ENCODE assay signal across 21 cellular contexts in the genomic region with DNA sequence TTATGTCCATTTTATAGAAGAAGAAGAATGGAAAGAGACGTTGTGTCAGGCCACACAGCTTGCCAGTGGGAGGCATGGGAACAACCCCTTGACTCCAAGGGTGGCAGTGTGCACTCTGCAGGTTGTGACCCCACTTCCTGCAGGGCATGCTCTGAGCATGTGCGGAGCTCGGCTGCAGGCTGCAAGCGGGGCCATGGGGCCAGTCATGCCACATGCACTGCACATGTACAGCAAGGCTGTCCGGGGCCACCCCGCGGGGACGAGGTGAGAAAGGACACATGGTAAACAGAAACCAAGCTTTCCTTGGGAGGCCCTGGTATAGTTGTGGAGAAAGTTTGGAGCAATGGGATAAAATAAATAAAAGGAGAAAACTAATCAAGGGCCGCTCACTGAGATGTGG. TPM values are rescaled to one million over a fixed set of nuclear protein-coding genes. Genes with fewer than 3 reads are reported as not detected.
DNase-seq lines count a peak whose midpoint lies in the region; ATAC-seq, FAIRE-seq and TF ChIP-seq lines count a peak whose summit lies in the region.
"Had no signal": no experiment of that assay in that cellular context is flagged by ENCODE, and none has a peak within 500 bp of the region (broad histone marks: within the 10 kb centered on the region; RNA-seq: fewer than 3 reads in every experiment).

No MANE protein-coding gene starts in this region.

- H3K4me3 Mint-ChIP-seq in activated CD4-positive, alpha-beta T cell treated with anti-CD3 and anti-CD28 coated beads, Interleukin-2, amount 10 ng/mL, durations not matched to agents 7 days and 5 days: no peak overlapping the region

- H4K20me1 ChIP-seq in HepG2 (ENCODE audit: insufficient read depth, low read length): no peaks in the 10 kb centered on the region

- peak overlapping the region; percentile 92 for H3K27ac Mint-ChIP-seq in activated CD4-positive, alpha-beta T cell treated with anti-CD3 and anti-CD28 coated beads, Interleukin-2, amount 10 ng/mL, durations not matched to agents 7 days and 5 days

- no peaks in the 10 kb centered on the region for H3K27me3 Mint-ChIP-seq in activated CD4-positive, alpha-beta T cell treated with anti-CD3 and anti-CD28 coated beads, Interleukin-2, amount 10 ng/mL, durations not matched to agents 7 days and 5 days

- peaks cover 30% of the 10 kb centered on the region for H3K36me3 Mint-ChIP-seq in activated CD4-positive, alpha-beta T cell treated with anti-CD3 and anti-CD28 coated beads, Interleukin-2, amount 10 ng/mL, durations not matched to agents 7 days and 5 days (ENCODE audit: low read depth)

- no peak overlapping the region for H3K14ac ChIP-seq in neuronal stem cell (ENCODE audit: low read length)

- H2BK5ac ChIP-seq in neuronal stem cell (ENCODE audit: low read length): no peak overlapping the region

- H3K79me2 ChIP-seq in HepG2 (ENCODE audit: insufficient read depth, low read length): no peaks in the 10 kb centered on the region

- no peak overlapping the region for H4K8ac ChIP-seq in neuronal stem cell (ENCODE audit: low read depth, low read length)

- 95% methylated on average over 9 of the region's 9 CpGs for WGBS in HepG2 (ENCODE audit: low lambda C conversion rate)
- 94% methylated on average over 6 of the region's 9 CpGs for WGBS in right lobe of liver (ENCODE audit: insufficient coverage, low coverage, low lambda C conversion rate, missing lambda C conversion rate)
- no CpG with 5 or more reads among the region's 9 CpGs for WGBS in neuronal stem cell (ENCODE audit: extremely low coverage in 2 of 2, insufficient read length in 2 of 2, insufficient replicate concordance in 1 of 2), 2 donors

- no peak for DNase-seq in activated CD4-positive, alpha-beta T cell treated with anti-CD3 and anti-CD28 coated beads, Interleukin-2, amount 10 ng/mL, durations not matched to agents 7 days and 5 days
- no peak for DNase-seq in activated CD4-positive, alpha-beta T cell treated with anti-CD3 and anti-CD28 coated beads, Interleukin-2, amount 50 U/mL, for 1 hour
- no peak for DNase-seq in HepG2 (ENCODE audit: low spot score)
- DNase-seq in right lobe of liver: no peak
- DNase-seq in neuronal stem cell (ENCODE audit: low spot score): no peak
- DNase-seq in GM10248 (ENCODE audit: extremely low spot score): no peak
- DNase-seq in NCI-H2227 (lab: John Stamatoyannopoulos, UW; ENCODE audit: unreplicated experiment): no peak
- DNase-seq: AML-193, GDM1, KBM-7, NCI-H1092, NCI-H1436, NCI-H2029, NCI-H226, NCI-H510A treated with DMSO at 0.1 percent for 48 hours, NCI-H748 treated with DMSO at 0.1 percent for 48 hours, PC-9, SHP77 treated with DMSO at 0.1 percent for 48 hours had no signal

- in situ Hi-C loops in HepG2 (cut with HindIII; ENCODE audit: extremely low pct_ligation_motif_present, low pct_unique_long_range_greater_than_20kb): no loop called here

- no peak for TF ChIP-seq POLR2A in HepG2 (IDR thresholded peaks at IDR 0.05; ENCODE audit: insufficient read depth in 1 of 2, low read depth in 2 of 2, low read length in 2 of 2)
- no peak for TF ChIP-seq POLR2A in right lobe of liver (IDR thresholded peaks at IDR 0.05)

- FAIRE-seq in HepG2 (lab: Jason Lieb, UNC): no peak
- FAIRE-seq: H54 had no signal

- H3K9me3 ChIP-seq in HepG2 (ENCODE audit: low read length) (no peaks in the 10 kb centered on the region), right lobe of liver (no peaks in the 10 kb centered on the region), neuronal stem cell (replicated peaks in 1 of 2; ENCODE audit: control insufficient read depth in 2 of 2, insufficient read depth in 1 of 2, low read depth in 1 of 2, low read length in 2 of 2) (no peaks in the 10 kb centered on the region)

- H3K23ac ChIP-seq in neuronal stem cell (ENCODE audit: low read depth, low read length, poor library complexity): no peak overlapping the region

- H3K18ac ChIP-seq in neuronal stem cell (ENCODE audit: low read length): no peak overlapping the region

- no peak overlapping the region for H2AK5ac ChIP-seq in neuronal stem cell (ENCODE audit: low read depth, low read length)

- no peak overlapping the region for H3K4me2 ChIP-seq in HepG2 (ENCODE audit: low read depth, low read length)
- no peak overlapping the region for H3K4me2 ChIP-seq in neuronal stem cell (ENCODE audit: insufficient read depth, low read length, poor library complexity, severe bottlenecking)
- H3K4me2 ChIP-seq: PC-9 had no signal

- CTCF ChIA-PET in activated CD4-positive, alpha-beta T cell treated with anti-CD3 and anti-CD28 coated beads, Interleukin-2, amount 10 ng/mL, durations not matched to agents 7 days and 5 days (lab: Charles Lee): interaction anchor here (1.2 to 4.1 kb wide), 4 partner anchors 12 to 28 kb away, joined by 3 to 32 read pairs (median 4); no protein-coding TSS in a partner anchor
- CTCF ChIA-PET in HepG2 (lab: Yijun Ruan, JAX; ENCODE audit: low intra/inter-chr PET ratio, low total read pairs): no interaction called here
- CTCF ChIA-PET in GM10248 (lab: Yijun Ruan, JAX): interaction anchor here (0.8 to 6.8 kb wide), 7 partner anchors 8 to 27 kb away, joined by 3 to 48 read pairs (median 5); no protein-coding TSS in a partner anchor

- TF ChIP-seq EP300 in HepG2 (IDR thresholded peaks at IDR 0.05; ENCODE audit: low read depth in 2 of 2, low read length in 2 of 2) (no peak), HepG2 (CRISPR knock-in tag; IDR thresholded peaks at IDR 0.05; ENCODE audit: borderline replicate concordance) (no peak)

- no peak overlapping the region for H2BK120ac ChIP-seq in neuronal stem cell (ENCODE audit: low read depth, low read length)

- H2BK12ac ChIP-seq in neuronal stem cell (ENCODE audit: low read length): peak overlapping the region; percentile 90

- H2BK15ac ChIP-seq in neuronal stem cell (ENCODE audit: low read length): no peak overlapping the region

- TF ChIP-seq CTCF in HepG2 (CRISPR knock-in tag; IDR thresholded peaks at IDR 0.05): no peak
- no peak for TF ChIP-seq CTCF in right lobe of liver (IDR thresholded peaks at IDR 0.05)
- no peak for TF ChIP-seq CTCF in GM10248 (IDR thresholded peaks at IDR 0.05; ENCODE audit: control extremely low read depth, extremely low read depth, low read depth, missing control alignments)

- peaks cover 4% of the 10 kb centered on the region for H3K9me3 Mint-ChIP-seq in activated CD4-positive, alpha-beta T cell treated with anti-CD3 and anti-CD28 coated beads, Interleukin-2, amount 10 ng/mL, durations not matched to agents 7 days and 5 days

- H3K4me1 ChIP-seq in HepG2 (ENCODE audit: insufficient read depth, low read length) (no peaks in the 10 kb centered on the region), right lobe of liver (no peaks in the 10 kb centered on the region), neuronal stem cell (ENCODE audit: control insufficient read depth in 2 of 2, insufficient read depth in 1 of 2, low read depth in 1 of 2, low read length in 2 of 2) (peaks cover 0 to 10% of the 10 kb centered on the region in 2 donors)

- no TSS peak for BruUV-seq in HepG2 (replicated peaks; lab: Mats Ljungman, UMichigan)

- H3K27ac ChIP-seq in HepG2 (ENCODE audit: extremely low read length, insufficient read depth, low read length): no peak overlapping the region
- H3K27ac ChIP-seq in right lobe of liver: no peak overlapping the region
- no peak overlapping the region for H3K27ac ChIP-seq in neuronal stem cell (replicated peaks; ENCODE audit: low read length)
- H3K27ac ChIP-seq: C4-2B, PC-9, SK-N-MC had no signal

- H3K4ac ChIP-seq in neuronal stem cell (ENCODE audit: low read length): no peak overlapping the region

- no peaks in the 10 kb centered on the region for H3K27me3 ChIP-seq in HepG2 (ENCODE audit: control insufficient read depth in 1 of 2, insufficient read depth in 2 of 2, low read length in 2 of 2)
- H3K27me3 ChIP-seq in right lobe of liver: no peaks in the 10 kb centered on the region
- H3K27me3 ChIP-seq in neuronal stem cell (ENCODE audit: control insufficient read depth in 3 of 3, insufficient read depth in 3 of 3, low read depth in 1 of 3, low read length in 3 of 3): no peaks in the 10 kb centered on the region

- H3K4me3 ChIP-seq in HepG2 (replicated peaks in 1 of 3; ENCODE audit: insufficient read depth in 1 of 3, low read depth in 2 of 3, low read length in 3 of 3) (no peak overlapping the region), right lobe of liver (no peak overlapping the region), neuronal stem cell (ENCODE audit: low read length in 2 of 2) (peak overlapping the region in 1 of 2 donors; percentile 42)
- H3K4me3 ChIP-seq: PC-9, SK-N-MC had no signal

- intact Hi-C loops in HepG2 (cut with micrococcal nuclease; ENCODE audit: unreplicated experiment) (no loop called here), right lobe of liver (cut with DNase I) (no loop called here)

- ATAC-seq in HepG2 (no peak), right lobe of liver (no peak)

- H3K36me3 ChIP-seq in HepG2 (replicated peaks in 1 of 2; ENCODE audit: control insufficient read depth in 1 of 2, insufficient read depth in 2 of 2, low read length in 2 of 2) (peaks cover 0 to 1% of the 10 kb centered on the region in 2 experiments; a peak in 1 of 5 replicates), right lobe of liver (no peaks in the 10 kb centered on the region), neuronal stem cell (replicated peaks in 1 of 2; ENCODE audit: control insufficient read depth in 2 of 2, insufficient read depth in 2 of 2, low read length in 2 of 2) (peaks cover 4 to 17% of the 10 kb centered on the region in 2 donors)

- H2AFZ ChIP-seq in HepG2 (ENCODE audit: low read length) (no peak overlapping the region), neuronal stem cell (ENCODE audit: low read length) (no peak overlapping the region)
- H2AFZ ChIP-seq: PC-9 had no signal

- no peak overlapping the region for H3K9ac ChIP-seq in HepG2 (ENCODE audit: insufficient read depth, low read depth, low read length)
- H3K9ac ChIP-seq in neuronal stem cell (ENCODE audit: low read depth, low read length, poor library complexity): no peak overlapping the region

- H3K4me1 Mint-ChIP-seq in activated CD4-positive, alpha-beta T cell treated with anti-CD3 and anti-CD28 coated beads, Interleukin-2, amount 10 ng/mL, durations not matched to agents 7 days and 5 days: peaks cover 43% of the 10 kb centered on the region

- peaks cover 2% of the 10 kb centered on the region for H3K79me1 ChIP-seq in neuronal stem cell (ENCODE audit: low read depth, low read length)

- no peak for TF ChIP-seq RAD21 in HepG2 (CRISPR knock-in tag; IDR thresholded peaks at IDR 0.05)

- POLR2A ChIA-PET in activated CD4-positive, alpha-beta T cell treated with anti-CD3 and anti-CD28 coated beads, Interleukin-2, amount 10 ng/mL, durations not matched to agents 7 days and 5 days (lab: Charles Lee): no interaction called here
- POLR2A ChIA-PET in HepG2 (lab: Yijun Ruan, JAX): no interaction called here
- POLR2A ChIA-PET in GM10248 (lab: Yijun Ruan, JAX): interaction anchor here (0.6 kb wide), 1 partner anchor 1393 kb away, joined by 3 read pairs; no protein-coding TSS in a partner anchor

- H4K91ac ChIP-seq in neuronal stem cell (ENCODE audit: low read depth, low read length, poor library complexity): no peak overlapping the region

RNA-seq across cellular contexts. Expression of gene DNMT3A, which starts 47.4 kb away (rescaled TPM):
- 10 to 100 TPM; 55.9 to 62.3 TPM for total RNA-seq in activated CD4-positive, alpha-beta T cell treated with anti-CD3 and anti-CD28 coated beads, Interleukin-2, amount 10 ng/mL, durations not matched to agents 7 days and 5 days
- 29.1 and 39.4 TPM in 2 replicates for total RNA-seq in HepG2 (2016; rRNA removed; fragmentation: Illumina TruSeq; extraction: Trizol)
- total RNA-seq in HepG2 (2016; cell fraction: cytosol; rRNA removed; fragmentation: Illumina TruSeq; extraction: Trizol; ENCODE audit: low read depth): 5.8 and 6.2 TPM in 2 replicates
- 31.7 and 35.2 TPM in 2 replicates for total RNA-seq in HepG2 (2016; cell fraction: insoluble cytoplasmic fraction; rRNA removed; fragmentation: Illumina TruSeq; extraction: Trizol)
- 15.9 and 18.0 TPM in 2 replicates for total RNA-seq in HepG2 (2016; cell fraction: membrane; rRNA removed; fragmentation: Illumina TruSeq; extraction: Trizol)
- 35.9 and 36.0 TPM in 2 replicates for total RNA-seq in HepG2 (2016; cell fraction: nucleus; rRNA removed; fragmentation: Illumina TruSeq; extraction: Trizol)
- 14.7 and 16.4 TPM in 2 replicates for polyA plus RNA-seq in HepG2 (2011; rRNA removed)
- polyA plus RNA-seq in HepG2 (2011; cell fraction: cytosol; rRNA removed): 10.1 and 10.9 TPM in 2 replicates
- polyA plus RNA-seq in HepG2 (2011; cell fraction: nucleus; rRNA removed): 45.7 and 53.5 TPM in 2 replicates
- polyA plus RNA-seq in HepG2 (2012): 25.9 and 28.5 TPM in 2 replicates
- 4.3 and 5.0 TPM in 2 replicates for polyA plus RNA-seq in HepG2 (2016; cell fraction: cytosol; fragmentation: Illumina TruSeq; extraction: Trizol; ENCODE audit: low read depth)
- 43.9 and 48.4 TPM in 2 replicates for polyA plus RNA-seq in HepG2 (2016; cell fraction: insoluble cytoplasmic fraction; fragmentation: Illumina TruSeq; extraction: Trizol; ENCODE audit: low read depth)
- polyA plus RNA-seq in HepG2 (2016; cell fraction: membrane; fragmentation: Illumina TruSeq; extraction: Trizol; ENCODE audit: low read depth): 10.6 and 11.7 TPM in 2 replicates
- polyA plus RNA-seq in HepG2 (2016; cell fraction: nucleus; fragmentation: Illumina TruSeq; extraction: Trizol; ENCODE audit: insufficient read depth, low read depth): 105 and 111 TPM in 2 replicates
- polyA minus RNA-seq in HepG2 (2011; rRNA and poly(A)+ RNA removed; ENCODE audit: low replicate concordance): 11.0 and 59.1 TPM in 2 replicates
- 17.0 and 17.9 TPM in 2 replicates for polyA minus RNA-seq in HepG2 (2011; cell fraction: cytosol; rRNA and poly(A)+ RNA removed)
- polyA minus RNA-seq in HepG2 (2011; cell fraction: nucleus; rRNA and poly(A)+ RNA removed): 33.1 and 38.8 TPM in 2 replicates
- total RNA-seq in right lobe of liver: 10 to 100 TPM in 3 of 6 experiments, 1 to 10 TPM in 3; 4.9 to 13.3 (median 9.3) TPM
- 47.2 TPM for polyA plus RNA-seq in neuronal stem cell (2013, experiment 1 of 2)
- polyA plus RNA-seq in neuronal stem cell (2013, experiment 2 of 2): 47.4 TPM
